ENCODE assay signal across 1 cellular context in the genomic region with DNA sequence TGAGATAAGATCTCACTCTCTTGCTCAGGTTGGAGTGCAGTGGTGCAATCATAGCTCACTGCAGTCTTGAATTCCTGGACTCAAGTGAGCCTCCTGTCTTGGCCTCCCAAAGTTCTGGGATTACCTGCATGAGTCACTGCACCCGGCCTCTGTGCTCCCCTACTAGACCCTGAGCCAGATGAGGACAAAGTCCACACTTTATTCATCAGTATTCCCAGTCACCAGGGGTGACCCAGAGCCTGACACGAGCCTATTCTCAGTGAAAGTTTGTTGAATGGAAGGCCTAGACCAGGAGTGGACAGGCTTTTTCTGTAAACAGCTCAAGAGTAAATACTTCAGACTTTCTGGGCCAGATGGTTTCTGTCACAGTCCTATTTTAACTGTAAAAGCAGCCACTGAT.
TF ChIP-seq lines count a peak whose summit lies in the region.

No MANE protein-coding gene starts in this region.

TF ChIP-seq in HepG2, 621 proteins besides CTCF, POLR2A, EP300 and RAD21 (continued from another document and continues in another):
- TF ChIP-seq, protein P1, sequence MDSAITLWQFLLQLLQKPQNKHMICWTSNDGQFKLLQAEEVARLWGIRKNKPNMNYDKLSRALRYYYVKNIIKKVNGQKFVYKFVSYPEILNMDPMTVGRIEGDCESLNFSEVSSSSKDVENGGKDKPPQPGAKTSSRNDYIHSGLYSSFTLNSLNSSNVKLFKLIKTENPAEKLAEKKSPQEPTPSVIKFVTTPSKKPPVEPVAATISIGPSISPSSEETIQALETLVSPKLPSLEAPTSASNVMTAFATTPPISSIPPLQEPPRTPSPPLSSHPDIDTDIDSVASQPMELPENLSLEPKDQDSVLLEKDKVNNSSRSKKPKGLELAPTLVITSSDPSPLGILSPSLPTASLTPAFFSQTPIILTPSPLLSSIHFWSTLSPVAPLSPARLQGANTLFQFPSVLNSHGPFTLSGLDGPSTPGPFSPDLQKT (CRISPR knock-in tag; IDR thresholded peaks at IDR 0.05; ENCODE audit: borderline replicate concordance) = no peak
- TF ChIP-seq, protein P2, sequence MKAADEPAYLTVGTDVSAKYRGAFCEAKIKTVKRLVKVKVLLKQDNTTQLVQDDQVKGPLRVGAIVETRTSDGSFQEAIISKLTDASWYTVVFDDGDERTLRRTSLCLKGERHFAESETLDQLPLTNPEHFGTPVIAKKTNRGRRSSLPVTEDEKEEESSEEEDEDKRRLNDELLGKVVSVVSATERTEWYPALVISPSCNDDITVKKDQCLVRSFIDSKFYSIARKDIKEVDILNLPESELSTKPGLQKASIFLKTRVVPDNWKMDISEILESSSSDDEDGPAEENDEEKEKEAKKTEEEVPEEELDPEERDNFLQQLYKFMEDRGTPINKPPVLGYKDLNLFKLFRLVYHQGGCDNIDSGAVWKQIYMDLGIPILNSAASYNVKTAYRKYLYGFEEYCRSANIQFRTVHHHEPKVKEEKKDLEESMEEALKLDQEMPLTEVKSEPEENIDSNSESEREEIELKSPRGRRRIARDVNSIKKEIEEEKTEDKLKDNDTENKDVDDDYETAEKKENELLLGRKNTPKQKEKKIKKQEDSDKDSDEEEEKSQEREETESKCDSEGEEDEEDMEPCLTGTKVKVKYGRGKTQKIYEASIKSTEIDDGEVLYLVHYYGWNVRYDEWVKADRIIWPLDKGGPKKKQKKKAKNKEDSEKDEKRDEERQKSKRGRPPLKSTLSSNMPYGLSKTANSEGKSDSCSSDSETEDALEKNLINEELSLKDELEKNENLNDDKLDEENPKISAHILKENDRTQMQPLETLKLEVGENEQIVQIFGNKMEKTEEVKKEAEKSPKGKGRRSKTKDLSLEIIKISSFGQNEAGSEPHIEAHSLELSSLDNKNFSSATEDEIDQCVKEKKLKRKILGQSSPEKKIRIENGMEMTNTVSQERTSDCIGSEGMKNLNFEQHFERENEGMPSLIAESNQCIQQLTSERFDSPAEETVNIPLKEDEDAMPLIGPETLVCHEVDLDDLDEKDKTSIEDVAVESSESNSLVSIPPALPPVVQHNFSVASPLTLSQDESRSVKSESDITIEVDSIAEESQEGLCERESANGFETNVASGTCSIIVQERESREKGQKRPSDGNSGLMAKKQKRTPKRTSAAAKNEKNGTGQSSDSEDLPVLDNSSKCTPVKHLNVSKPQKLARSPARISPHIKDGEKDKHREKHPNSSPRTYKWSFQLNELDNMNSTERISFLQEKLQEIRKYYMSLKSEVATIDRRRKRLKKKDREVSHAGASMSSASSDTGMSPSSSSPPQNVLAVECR (CRISPR knock-in tag; IDR thresholded peaks at IDR 0.05; ENCODE audit: borderline replicate concordance) = no peak; the same call in 1 of the 2 replicates
- TF ChIP-seq TEAD3 (CRISPR knock-in tag; optimal IDR thresholded peaks at IDR 0.05; ENCODE audit: borderline replicate concordance) (peak; percentile 64), KAT8 (CRISPR knock-in tag; IDR thresholded peaks at IDR 0.05) (no peak), RARA (CRISPR knock-in tag; IDR thresholded peaks at IDR 0.05) (peak; percentile 84), ZNF569 (CRISPR knock-in tag; IDR thresholded peaks at IDR 0.05; ENCODE audit: borderline replicate concordance) (no peak), GPN1 (CRISPR knock-in tag; IDR thresholded peaks at IDR 0.05; ENCODE audit: borderline replicate concordance) (no peak), ZNF317 (CRISPR knock-in tag; IDR thresholded peaks at IDR 0.05) (0 out of 2 replicates have a peak, but pooled peaks have one; percentile 12), ZSCAN20 (CRISPR knock-in tag; IDR thresholded peaks at IDR 0.05; ENCODE audit: borderline replicate concordance) (no peak), ZNF879 (CRISPR knock-in tag; IDR thresholded peaks at IDR 0.05) (no peak), ZNF7 (CRISPR knock-in tag; IDR thresholded peaks at IDR 0.05) (no peak), MIXL1 (CRISPR knock-in tag; IDR thresholded peaks at IDR 0.05) (0 out of 2 replicates have a peak, but pooled peaks have one; percentile 19), ZNF3 (CRISPR knock-in tag; IDR thresholded peaks at IDR 0.05) (peak; percentile 89; the same call in 1 of the 2 replicates), ZNF496 (CRISPR knock-in tag; IDR thresholded peaks at IDR 0.05; ENCODE audit: insufficient replicate concordance) (no peak), MZF1 (CRISPR knock-in tag; IDR thresholded peaks at IDR 0.05; ENCODE audit: borderline replicate concordance) (no peak), NFE2L1 (CRISPR knock-in tag; IDR thresholded peaks at IDR 0.05; ENCODE audit: borderline replicate concordance) (no peak), SIX4 (CRISPR knock-in tag; IDR thresholded peaks at IDR 0.05) (no peak), ELF4 (CRISPR knock-in tag; IDR thresholded peaks at IDR 0.05; ENCODE audit: borderline replicate concordance) (no peak)
- TF ChIP-seq, protein P3, sequence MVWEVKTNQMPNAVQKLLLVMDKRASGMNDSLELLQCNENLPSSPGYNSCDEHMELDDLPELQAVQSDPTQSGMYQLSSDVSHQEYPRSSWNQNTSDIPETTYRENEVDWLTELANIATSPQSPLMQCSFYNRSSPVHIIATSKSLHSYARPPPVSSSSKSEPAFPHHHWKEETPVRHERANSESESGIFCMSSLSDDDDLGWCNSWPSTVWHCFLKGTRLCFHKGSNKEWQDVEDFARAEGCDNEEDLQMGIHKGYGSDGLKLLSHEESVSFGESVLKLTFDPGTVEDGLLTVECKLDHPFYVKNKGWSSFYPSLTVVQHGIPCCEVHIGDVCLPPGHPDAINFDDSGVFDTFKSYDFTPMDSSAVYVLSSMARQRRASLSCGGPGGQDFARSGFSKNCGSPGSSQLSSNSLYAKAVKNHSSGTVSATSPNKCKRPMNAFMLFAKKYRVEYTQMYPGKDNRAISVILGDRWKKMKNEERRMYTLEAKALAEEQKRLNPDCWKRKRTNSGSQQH (CRISPR knock-in tag; IDR thresholded peaks at IDR 0.05; ENCODE audit: low read depth) = no peak
- TF ChIP-seq, protein P4, sequence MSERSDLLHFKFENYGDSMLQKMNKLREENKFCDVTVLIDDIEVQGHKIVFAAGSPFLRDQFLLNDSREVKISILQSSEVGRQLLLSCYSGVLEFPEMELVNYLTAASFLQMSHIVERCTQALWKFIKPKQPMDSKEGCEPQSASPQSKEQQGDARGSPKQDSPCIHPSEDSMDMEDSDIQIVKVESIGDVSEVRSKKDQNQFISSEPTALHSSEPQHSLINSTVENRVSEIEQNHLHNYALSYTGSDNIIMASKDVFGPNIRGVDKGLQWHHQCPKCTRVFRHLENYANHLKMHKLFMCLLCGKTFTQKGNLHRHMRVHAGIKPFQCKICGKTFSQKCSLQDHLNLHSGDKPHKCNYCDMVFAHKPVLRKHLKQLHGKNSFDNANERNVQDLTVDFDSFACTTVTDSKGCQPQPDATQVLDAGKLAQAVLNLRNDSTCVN (CRISPR knock-in tag; IDR thresholded peaks at IDR 0.05; ENCODE audit: borderline replicate concordance) = peak; percentile 91
- TF ChIP-seq, protein P5, sequence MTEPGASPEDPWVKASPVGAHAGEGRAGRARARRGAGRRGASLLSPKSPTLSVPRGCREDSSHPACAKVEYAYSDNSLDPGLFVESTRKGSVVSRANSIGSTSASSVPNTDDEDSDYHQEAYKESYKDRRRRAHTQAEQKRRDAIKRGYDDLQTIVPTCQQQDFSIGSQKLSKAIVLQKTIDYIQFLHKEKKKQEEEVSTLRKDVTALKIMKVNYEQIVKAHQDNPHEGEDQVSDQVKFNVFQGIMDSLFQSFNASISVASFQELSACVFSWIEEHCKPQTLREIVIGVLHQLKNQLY (CRISPR knock-in tag; IDR thresholded peaks at IDR 0.05) = 0 out of 2 replicates have a peak, but pooled peaks have one; percentile 9
- TF ChIP-seq, protein P6, sequence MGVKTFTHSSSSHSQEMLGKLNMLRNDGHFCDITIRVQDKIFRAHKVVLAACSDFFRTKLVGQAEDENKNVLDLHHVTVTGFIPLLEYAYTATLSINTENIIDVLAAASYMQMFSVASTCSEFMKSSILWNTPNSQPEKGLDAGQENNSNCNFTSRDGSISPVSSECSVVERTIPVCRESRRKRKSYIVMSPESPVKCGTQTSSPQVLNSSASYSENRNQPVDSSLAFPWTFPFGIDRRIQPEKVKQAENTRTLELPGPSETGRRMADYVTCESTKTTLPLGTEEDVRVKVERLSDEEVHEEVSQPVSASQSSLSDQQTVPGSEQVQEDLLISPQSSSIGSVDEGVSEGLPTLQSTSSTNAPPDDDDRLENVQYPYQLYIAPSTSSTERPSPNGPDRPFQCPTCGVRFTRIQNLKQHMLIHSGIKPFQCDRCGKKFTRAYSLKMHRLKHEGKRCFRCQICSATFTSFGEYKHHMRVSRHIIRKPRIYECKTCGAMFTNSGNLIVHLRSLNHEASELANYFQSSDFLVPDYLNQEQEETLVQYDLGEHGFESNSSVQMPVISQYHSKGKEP (CRISPR knock-in tag; IDR thresholded peaks at IDR 0.05) = no peak
- TF ChIP-seq, protein P7, sequence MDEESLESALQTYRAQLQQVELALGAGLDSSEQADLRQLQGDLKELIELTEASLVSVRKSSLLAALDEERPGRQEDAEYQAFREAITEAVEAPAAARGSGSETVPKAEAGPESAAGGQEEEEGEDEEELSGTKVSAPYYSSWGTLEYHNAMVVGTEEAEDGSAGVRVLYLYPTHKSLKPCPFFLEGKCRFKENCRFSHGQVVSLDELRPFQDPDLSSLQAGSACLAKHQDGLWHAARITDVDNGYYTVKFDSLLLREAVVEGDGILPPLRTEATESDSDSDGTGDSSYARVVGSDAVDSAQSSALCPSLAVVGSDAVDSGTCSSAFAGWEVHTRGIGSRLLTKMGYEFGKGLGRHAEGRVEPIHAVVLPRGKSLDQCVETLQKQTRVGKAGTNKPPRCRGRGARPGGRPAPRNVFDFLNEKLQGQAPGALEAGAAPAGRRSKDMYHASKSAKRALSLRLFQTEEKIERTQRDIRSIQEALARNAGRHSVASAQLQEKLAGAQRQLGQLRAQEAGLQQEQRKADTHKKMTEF (CRISPR knock-in tag; IDR thresholded peaks at IDR 0.05) = peak; percentile 63; the same call in 1 of the 2 replicates
- TF ChIP-seq, protein P8, sequence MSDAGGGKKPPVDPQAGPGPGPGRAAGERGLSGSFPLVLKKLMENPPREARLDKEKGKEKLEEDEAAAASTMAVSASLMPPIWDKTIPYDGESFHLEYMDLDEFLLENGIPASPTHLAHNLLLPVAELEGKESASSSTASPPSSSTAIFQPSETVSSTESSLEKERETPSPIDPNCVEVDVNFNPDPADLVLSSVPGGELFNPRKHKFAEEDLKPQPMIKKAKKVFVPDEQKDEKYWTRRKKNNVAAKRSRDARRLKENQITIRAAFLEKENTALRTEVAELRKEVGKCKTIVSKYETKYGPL (CRISPR knock-in tag; IDR thresholded peaks at IDR 0.05) = no peak
- TF ChIP-seq, protein P9, sequence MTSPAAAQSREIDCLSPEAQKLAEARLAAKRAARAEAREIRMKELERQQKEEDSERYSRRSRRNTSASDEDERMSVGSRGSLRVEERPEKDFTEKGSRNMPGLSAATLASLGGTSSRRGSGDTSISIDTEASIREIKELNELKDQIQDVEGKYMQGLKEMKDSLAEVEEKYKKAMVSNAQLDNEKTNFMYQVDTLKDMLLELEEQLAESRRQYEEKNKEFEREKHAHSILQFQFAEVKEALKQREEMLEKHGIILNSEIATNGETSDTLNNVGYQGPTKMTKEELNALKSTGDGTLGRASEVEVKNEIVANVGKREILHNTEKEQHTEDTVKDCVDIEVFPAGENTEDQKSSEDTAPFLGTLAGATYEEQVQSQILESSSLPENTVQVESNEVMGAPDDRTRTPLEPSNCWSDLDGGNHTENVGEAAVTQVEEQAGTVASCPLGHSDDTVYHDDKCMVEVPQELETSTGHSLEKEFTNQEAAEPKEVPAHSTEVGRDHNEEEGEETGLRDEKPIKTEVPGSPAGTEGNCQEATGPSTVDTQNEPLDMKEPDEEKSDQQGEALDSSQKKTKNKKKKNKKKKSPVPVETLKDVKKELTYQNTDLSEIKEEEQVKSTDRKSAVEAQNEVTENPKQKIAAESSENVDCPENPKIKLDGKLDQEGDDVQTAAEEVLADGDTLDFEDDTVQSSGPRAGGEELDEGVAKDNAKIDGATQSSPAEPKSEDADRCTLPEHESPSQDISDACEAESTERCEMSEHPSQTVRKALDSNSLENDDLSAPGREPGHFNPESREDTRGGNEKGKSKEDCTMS (CRISPR knock-in tag; conservative IDR thresholded peaks at IDR 0.05) = no peak
- TF ChIP-seq, protein P10, sequence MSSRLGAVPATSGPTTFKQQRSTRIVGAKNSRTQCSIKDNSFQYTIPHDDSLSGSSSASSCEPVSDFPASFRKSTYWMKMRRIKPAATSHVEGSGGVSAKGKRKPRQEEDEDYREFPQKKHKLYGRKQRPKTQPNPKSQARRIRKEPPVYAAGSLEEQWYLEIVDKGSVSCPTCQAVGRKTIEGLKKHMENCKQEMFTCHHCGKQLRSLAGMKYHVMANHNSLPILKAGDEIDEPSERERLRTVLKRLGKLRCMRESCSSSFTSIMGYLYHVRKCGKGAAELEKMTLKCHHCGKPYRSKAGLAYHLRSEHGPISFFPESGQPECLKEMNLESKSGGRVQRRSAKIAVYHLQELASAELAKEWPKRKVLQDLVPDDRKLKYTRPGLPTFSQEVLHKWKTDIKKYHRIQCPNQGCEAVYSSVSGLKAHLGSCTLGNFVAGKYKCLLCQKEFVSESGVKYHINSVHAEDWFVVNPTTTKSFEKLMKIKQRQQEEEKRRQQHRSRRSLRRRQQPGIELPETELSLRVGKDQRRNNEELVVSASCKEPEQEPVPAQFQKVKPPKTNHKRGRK (CRISPR knock-in tag; IDR thresholded peaks at IDR 0.05) = no peak
- TF ChIP-seq, protein P11, sequence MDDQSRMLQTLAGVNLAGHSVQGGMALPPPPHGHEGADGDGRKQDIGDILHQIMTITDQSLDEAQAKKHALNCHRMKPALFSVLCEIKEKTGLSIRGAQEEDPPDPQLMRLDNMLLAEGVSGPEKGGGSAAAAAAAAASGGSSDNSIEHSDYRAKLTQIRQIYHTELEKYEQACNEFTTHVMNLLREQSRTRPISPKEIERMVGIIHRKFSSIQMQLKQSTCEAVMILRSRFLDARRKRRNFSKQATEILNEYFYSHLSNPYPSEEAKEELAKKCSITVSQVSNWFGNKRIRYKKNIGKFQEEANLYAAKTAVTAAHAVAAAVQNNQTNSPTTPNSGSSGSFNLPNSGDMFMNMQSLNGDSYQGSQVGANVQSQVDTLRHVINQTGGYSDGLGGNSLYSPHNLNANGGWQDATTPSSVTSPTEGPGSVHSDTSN (CRISPR knock-in tag; IDR thresholded peaks at IDR 0.05; ENCODE audit: borderline replicate concordance) = no peak
